In the genomic region with DNA sequence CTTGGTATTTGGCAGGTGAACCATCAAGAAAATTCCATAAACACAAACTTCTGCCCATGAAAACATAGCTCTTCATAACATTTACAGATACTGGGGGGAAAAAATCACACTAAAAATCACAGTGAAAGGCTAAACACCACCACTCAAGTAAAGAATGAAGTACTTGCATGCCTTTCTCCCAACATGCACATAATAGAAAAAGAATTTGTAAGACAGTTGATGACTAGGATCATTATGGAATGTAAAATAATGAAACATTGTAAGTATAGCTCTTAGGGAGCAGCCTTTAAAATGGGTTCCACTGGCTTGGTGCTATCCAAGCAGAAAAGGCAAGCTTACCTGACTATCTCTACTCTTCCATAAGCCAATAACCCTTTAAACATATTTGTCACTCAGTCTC, we compare ENCODE assay signal across 23 cellular contexts.
"Had no signal": no experiment of that assay in that cellular context is flagged by ENCODE, and none has a peak within 500 bp of the region (broad histone marks: within the 10 kb centered on the region; RNA-seq: fewer than 3 reads in every experiment).

No MANE protein-coding gene starts in this region.

- H3K4me1 Mint-ChIP-seq: memory B cell had no signal

- DNase-seq: dorsolateral prefrontal cortex; effector CD8-positive, alpha-beta T cell; heart right ventricle; hypothalamus; left cardiac atrium; left ventricle myocardium inferior; lower lobe of right lung; midbrain; nucleus accumbens; ovary; sigmoid colon; small intestine; stimulated activated CD4-positive, alpha-beta T cell treated with anti-CD3 and anti-CD28 coated beads, Interleukin-12 subunit alpha, Interleukin-12 subunit beta, amount 100 ng/mL, for 4 hours; stimulated activated CD4-positive, alpha-beta T cell treated with anti-CD3 and anti-CD28 coated beads, Interleukin-2, amount 100 ng/mL, for 48 hours; stimulated activated naive CD4-positive, alpha-beta T cell treated with Interleukin-2 at 50 U/mL for 16 hours had no signal

- H3K4me3 Mint-ChIP-seq: memory B cell; natural killer cell treated with Interleukin-12 subunit alpha and Interleukin-12 subunit beta and Interleukin-15 and Interleukin-18, amount 100 ng/mL, for 72 hours; neural progenitor cell had no signal

- H3K4me1 ChIP-seq: lower lobe of right lung, neural progenitor cell had no signal

- H3K27ac ChIP-seq: coronary artery, dorsolateral prefrontal cortex, heart right ventricle, left ventricle myocardium inferior, lower lobe of right lung, neural progenitor cell, ovary, right atrium auricular region, sigmoid colon had no signal

- H2AFZ ChIP-seq: neural progenitor cell had no signal

- H3K4me3 ChIP-seq: coronary artery, dorsolateral prefrontal cortex, heart right ventricle, left ventricle myocardium inferior, lower lobe of right lung, neural progenitor cell, ovary, right atrium auricular region, sigmoid colon had no signal

- H3K36me3 Mint-ChIP-seq: natural killer cell treated with Interleukin-12 subunit alpha and Interleukin-12 subunit beta and Interleukin-15 and Interleukin-18, amount 100 ng/mL, for 72 hours; neural progenitor cell had no signal

- H3K4me2 ChIP-seq: neural progenitor cell had no signal

- H3K9me3 ChIP-seq: heart right ventricle, left ventricle myocardium inferior, lower lobe of right lung, ovary, right atrium auricular region, sigmoid colon had no signal

- H3K9me3 Mint-ChIP-seq: memory B cell, neural progenitor cell had no signal

- H3K36me3 ChIP-seq: heart right ventricle, left ventricle myocardium inferior, lower lobe of right lung, neural progenitor cell, ovary, right atrium auricular region, sigmoid colon had no signal

- ATAC-seq: esophagus mucosa; heart right ventricle; left cardiac atrium; lower lobe of right lung; natural killer cell treated with Interleukin-12 subunit alpha and Interleukin-12 subunit beta and Interleukin-15 and Interleukin-18, amount 100 ng/mL, for 72 hours had no signal

- H3K9ac ChIP-seq: neural progenitor cell had no signal

- H3K27me3 ChIP-seq: dorsolateral prefrontal cortex, heart right ventricle, neural progenitor cell, ovary, right atrium auricular region, sigmoid colon had no signal

- FAIRE-seq: endometrium, frontal cortex, small intestine had no signal

- H3K27ac Mint-ChIP-seq: memory B cell; natural killer cell treated with Interleukin-12 subunit alpha and Interleukin-12 subunit beta and Interleukin-15 and Interleukin-18, amount 100 ng/mL, for 72 hours; neural progenitor cell had no signal

- H3K27me3 Mint-ChIP-seq: memory B cell; natural killer cell treated with Interleukin-12 subunit alpha and Interleukin-12 subunit beta and Interleukin-15 and Interleukin-18, amount 100 ng/mL, for 72 hours had no signal
